In the genomic region with DNA sequence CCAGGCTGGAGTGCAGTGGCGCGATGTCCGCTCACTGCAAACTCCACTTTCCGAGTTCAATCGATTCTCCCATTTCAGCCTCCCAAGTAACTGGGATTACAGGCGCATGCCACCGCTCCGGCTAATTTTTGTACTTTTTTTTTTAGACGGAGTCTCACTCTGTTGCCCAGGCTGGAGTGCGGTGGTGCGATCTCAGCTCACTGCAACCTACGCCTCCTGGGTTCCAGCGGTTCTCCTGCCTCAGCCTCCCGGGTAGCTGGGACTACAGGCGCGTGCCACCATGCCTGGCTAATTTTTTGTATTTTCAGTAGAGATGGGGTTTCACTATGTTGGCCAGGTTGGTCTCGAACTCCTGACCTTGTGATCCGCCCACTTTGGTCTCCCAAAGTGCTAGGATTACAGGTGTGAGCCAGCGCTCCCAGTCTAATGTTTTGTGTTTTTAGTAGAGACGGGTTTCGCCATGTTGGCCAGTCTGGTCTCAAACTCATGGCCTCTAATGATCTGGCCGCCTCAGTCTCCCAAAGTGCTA, we compare ENCODE assay signal across 1 cellular context. TPM values are rescaled to one million over a fixed set of nuclear protein-coding genes. Genes with fewer than 3 reads are reported as not detected.
"Had no signal": no experiment of that assay in that cellular context is flagged by ENCODE, and none has a peak within 500 bp of the region (broad histone marks: within the 10 kb centered on the region; RNA-seq: fewer than 3 reads in every experiment).

No MANE protein-coding gene starts in this region.

RNA-seq across cellular contexts. Expression of a gene that starts 47.0 kb away (rescaled TPM):
- total RNA-seq: cardiac septum had no signal
